ENCODE assay signal across 8 cellular contexts in genomic region chr13:30148171-30148754, GRCh38.
A peak's percentile ranks its signal among the peaks of the same experiment; 100 is the strongest.
DNase-seq lines count a peak whose midpoint lies in the region; FAIRE-seq and TF ChIP-seq lines count a peak whose summit lies in the region.

No MANE protein-coding gene starts in this region.

- H3K9me3 Mint-ChIP-seq in activated naive CD8-positive, alpha-beta T cell (ENCODE audit: low read depth), result peaks cover 5% of the 10 kb centered on the region

- TF ChIP-seq CTCF in GM13977 (IDR thresholded peaks at IDR 0.05; ENCODE audit: extremely low read depth, insufficient read depth, missing control alignments), result no peak
- TF ChIP-seq CTCF in D721Med (IDR thresholded peaks at IDR 0.05; ENCODE audit: insufficient read depth, missing control alignments), result no peak

- H3K27me3 Mint-ChIP-seq in activated naive CD8-positive, alpha-beta T cell, result no peaks in the 10 kb centered on the region

- no peak overlapping the region for H3K4me3 ChIP-seq in small intestine (ENCODE audit: low read depth in 1 of 2, low read length in 2 of 2)

- H3K27me3 ChIP-seq in small intestine (ENCODE audit: control insufficient read depth in 2 of 2, insufficient read depth in 2 of 2, low read length in 2 of 2), result no peaks in the 10 kb centered on the region

- H3K4me3 Mint-ChIP-seq in activated naive CD8-positive, alpha-beta T cell, result peak overlapping the region; percentile 23

- H3K36me3 Mint-ChIP-seq in activated naive CD8-positive, alpha-beta T cell, result peaks cover 3% of the 10 kb centered on the region

- peak overlapping the region; percentile 76 for H3K27ac Mint-ChIP-seq in activated naive CD8-positive, alpha-beta T cell

- H3K4me1 Mint-ChIP-seq in activated naive CD8-positive, alpha-beta T cell (ENCODE audit: low read depth), result peaks cover 82% of the 10 kb centered on the region

- peak overlapping the region; percentile 14 to 16 for H3K27ac ChIP-seq in small intestine (ENCODE audit: low read depth in 1 of 2, low read length in 1 of 2)

- no peaks in the 10 kb centered on the region for H3K9me3 ChIP-seq in small intestine (ENCODE audit: control insufficient read depth, low read depth)

- H3K4me1 ChIP-seq in small intestine (ENCODE audit: control insufficient read depth in 2 of 2, insufficient read depth in 1 of 2, low read depth in 1 of 2, low read length in 1 of 2), result no peaks in the 10 kb centered on the region

- FAIRE-seq in small intestine (lab: Jason Lieb, UNC) (no peak), D721Med (lab: Jason Lieb, UNC) (no peak)

- WGBS in small intestine, 3 donors, result 69 to 72% (median 71%) methylated on average over 9 of the region's 9 CpGs

- DNase-seq in NCI-H524 (lab: John Stamatoyannopoulos, UW), result peak; percentile 51 to 66
- no peak for DNase-seq in NCI-H524 treated with DMSO at 0.1 percent for 48 hours (lab: John Stamatoyannopoulos, UW)
- DNase-seq in T-helper 1 cell, result peak in 3 of 5 donors; percentile 16 to 93 (median 25)
- peak; percentile 51 for DNase-seq in small intestine
- no peak for DNase-seq in SW480 (ENCODE audit: low spot score)
- no peak for DNase-seq in GM13977 (ENCODE audit: low spot score)
- DNase-seq in D721Med (ENCODE audit: insufficient read length, low spot score), result no peak

- in situ Hi-C loops in GM13977 (cut with MboI; ENCODE audit: low pct_unique_long_range_greater_than_20kb, low sequenced_read_pairs, unreplicated experiment), result loop anchor here (25.0 kb wide), 1 partner anchor 664 kb away; no protein-coding TSS in a partner anchor

- no peaks in the 10 kb centered on the region for H3K36me3 ChIP-seq in small intestine (ENCODE audit: control insufficient read depth in 2 of 2, insufficient read depth in 2 of 2, low read length in 2 of 2)

Comparison
In these comparisons a context has a peak if more than half of its experiments do, and no peak if none do; other contexts are left out.
1. DNase-seq: peak in NCI-H524 (2 of 2), T-helper 1 cell (3 of 5) and small intestine (single experiment); none in NCI-H524 treated with DMSO at 0.1 percent for 48 hours (single experiment), SW480 (single experiment), GM13977 (single experiment) and D721Med (single experiment).